Comparison of ENCODE assay signal across 1 cellular context in the genomic region with DNA sequence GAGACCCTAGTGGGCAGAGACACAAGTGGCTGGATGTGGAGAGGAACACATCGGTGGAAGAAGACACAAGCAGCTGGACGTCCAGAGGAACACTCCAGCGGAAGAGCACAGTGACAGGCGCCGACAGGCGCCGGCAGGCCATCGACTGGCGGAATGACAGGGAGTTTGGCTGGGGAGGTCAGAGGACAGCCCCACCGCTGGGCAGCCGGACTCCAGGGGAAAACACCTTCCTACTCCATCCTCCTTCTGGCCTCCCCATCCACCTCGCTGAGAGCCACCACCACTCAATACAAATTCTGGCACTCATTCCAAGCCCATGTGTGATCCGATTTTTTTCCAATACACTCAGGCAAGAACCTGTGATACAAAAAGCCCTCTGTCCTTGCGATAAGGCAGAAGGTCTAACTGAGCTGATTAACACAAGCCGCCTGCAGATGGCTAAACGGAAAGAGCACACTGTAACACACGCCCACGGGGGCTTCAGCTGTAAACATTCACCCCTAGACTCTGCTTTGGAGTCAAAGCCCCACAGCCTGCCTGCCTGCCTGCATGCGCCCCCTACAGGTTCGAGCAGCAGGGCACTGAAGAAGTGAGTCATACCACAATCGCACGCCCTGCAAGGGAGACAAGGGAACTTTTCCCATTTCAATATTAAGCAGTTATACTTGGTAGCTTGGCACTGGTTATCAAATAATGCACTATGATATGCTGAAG.
TF ChIP-seq lines count a peak whose summit lies in the region.

No MANE protein-coding gene starts in this region.

TF ChIP-seq in IMR-90, 13 proteins besides CTCF, POLR2A, EP300 and RAD21 (continued from another document):
- TF ChIP-seq, protein P1, sequence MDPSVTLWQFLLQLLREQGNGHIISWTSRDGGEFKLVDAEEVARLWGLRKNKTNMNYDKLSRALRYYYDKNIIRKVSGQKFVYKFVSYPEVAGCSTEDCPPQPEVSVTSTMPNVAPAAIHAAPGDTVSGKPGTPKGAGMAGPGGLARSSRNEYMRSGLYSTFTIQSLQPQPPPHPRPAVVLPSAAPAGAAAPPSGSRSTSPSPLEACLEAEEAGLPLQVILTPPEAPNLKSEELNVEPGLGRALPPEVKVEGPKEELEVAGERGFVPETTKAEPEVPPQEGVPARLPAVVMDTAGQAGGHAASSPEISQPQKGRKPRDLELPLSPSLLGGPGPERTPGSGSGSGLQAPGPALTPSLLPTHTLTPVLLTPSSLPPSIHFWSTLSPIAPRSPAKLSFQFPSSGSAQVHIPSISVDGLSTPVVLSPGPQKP (IDR thresholded peaks at IDR 0.05; ENCODE audit: borderline replicate concordance, low read depth, low read length) = no peak
- TF ChIP-seq BHLHE40 (IDR thresholded peaks at IDR 0.05; ENCODE audit: low read depth, low read length) (no peak), CHD1 (IDR thresholded peaks at IDR 0.05; ENCODE audit: low read depth, low read length) (no peak), NFE2L2 (IDR thresholded peaks at IDR 0.05; ENCODE audit: low read depth, low read length) (no peak), FOS (IDR thresholded peaks at IDR 0.05; ENCODE audit: low read depth, low read length) (no peak), RFX5 (IDR thresholded peaks at IDR 0.05; ENCODE audit: low read depth, low read length) (no peak), MXI1 (IDR thresholded peaks at IDR 0.05; ENCODE audit: borderline replicate concordance, low read depth, low read length) (no peak)
- TF ChIP-seq, protein P2, sequence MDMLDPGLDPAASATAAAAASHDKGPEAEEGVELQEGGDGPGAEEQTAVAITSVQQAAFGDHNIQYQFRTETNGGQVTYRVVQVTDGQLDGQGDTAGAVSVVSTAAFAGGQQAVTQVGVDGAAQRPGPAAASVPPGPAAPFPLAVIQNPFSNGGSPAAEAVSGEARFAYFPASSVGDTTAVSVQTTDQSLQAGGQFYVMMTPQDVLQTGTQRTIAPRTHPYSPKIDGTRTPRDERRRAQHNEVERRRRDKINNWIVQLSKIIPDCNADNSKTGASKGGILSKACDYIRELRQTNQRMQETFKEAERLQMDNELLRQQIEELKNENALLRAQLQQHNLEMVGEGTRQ (IDR thresholded peaks at IDR 0.05; ENCODE audit: low read depth, low read length) = no peak
